ENCODE assay signal across 21 cellular contexts in genomic region chr2:222410534-222410933, GRCh38. TPM values are rescaled to one million over a fixed set of nuclear protein-coding genes. Genes with fewer than 3 reads are reported as not detected.
A peak's percentile ranks its signal among the peaks of the same experiment; 100 is the strongest.
DNase-seq lines count a peak whose midpoint lies in the region; TF ChIP-seq lines count a peak whose summit lies in the region.
"Had no signal": no experiment of that assay in that cellular context is flagged by ENCODE, and none has a peak within 500 bp of the region (broad histone marks: within the 10 kb centered on the region; RNA-seq: fewer than 3 reads in every experiment).

No MANE protein-coding gene starts in this region.

- no peaks in the 10 kb centered on the region for H3K4me1 Mint-ChIP-seq in activated T-helper 1 cell treated with anti-CD3 and anti-CD28 coated beads, Interleukin-12 subunit alpha, Interleukin-12 subunit beta, Interleukin-2, Interleukin-4 antibody, amounts not matched to agents 30 ng/mL and 10 ng/mL and 1 ng/mL, durations not matched to agents 14 hours and 24 hours and 36 hours (ENCODE audit: low read depth)
- no peaks in the 10 kb centered on the region for H3K4me1 Mint-ChIP-seq in activated CD4-positive, alpha-beta memory T cell treated with anti-CD3 and anti-CD28 coated beads, Interleukin-2, amount 10 ng/mL, durations not matched to agents 7 days and 5 days
- H3K4me1 Mint-ChIP-seq: neural crest cell had no signal

- H4K20me1 ChIP-seq in hepatocyte (ENCODE audit: insufficient read depth, poor library complexity, severe bottlenecking) = no peaks in the 10 kb centered on the region

- peak; percentile 32 for DNase-seq in NCI-H1105 treated with DMSO at 0.1 percent for 48 hours (lab: John Stamatoyannopoulos, UW)
- DNase-seq in NCI-H1105 (lab: John Stamatoyannopoulos, UW) = no peak
- DNase-seq in NCI-H2171 (lab: John Stamatoyannopoulos, UW) = peak; percentile 7
- peak; percentile 47 for DNase-seq in hepatocyte (ENCODE audit: low spot score)
- DNase-seq in retinal pigment epithelial cell (ENCODE audit: low read depth) = peak; percentile 3
- no peak for DNase-seq in activated T-helper 1 cell treated with anti-CD3 and anti-CD28 coated beads, Interleukin-12 subunit alpha, Interleukin-12 subunit beta, Interleukin-2, Interleukin-4 antibody, amounts not matched to agents 30 ng/mL and 10 ng/mL and 1 ng/mL, durations not matched to agents 14 hours and 24 hours and 36 hours (ENCODE audit: low spot score)
- DNase-seq in activated CD4-positive, alpha-beta memory T cell treated with anti-CD3 and anti-CD28 coated beads, Interleukin-2, amount 10 ng/mL, durations not matched to agents 7 days and 5 days = no peak
- no peak for DNase-seq in anterior cingulate cortex (lab: John Stamatoyannopoulos, UW)
- DNase-seq: activated CD4-positive, alpha-beta T cell treated with anti-CD3 and anti-CD28 coated beads, Interleukin-2, amount 50 U/mL, for 48 hours; COR-L47; NCI-H146; right lobe of liver; SHP77; stimulated activated CD4-positive, alpha-beta T cell treated with anti-CD3 and anti-CD28 coated beads, Interleukin-4, amount 100 ng/mL, for 24 hours; transverse colon had no signal

- no peak overlapping the region for H3K4me3 ChIP-seq in hepatocyte
- no peak overlapping the region for H3K4me3 ChIP-seq in retinal pigment epithelial cell (ENCODE audit: low read length)
- H3K4me3 ChIP-seq: A549, esophagus muscularis mucosa, right lobe of liver, transverse colon had no signal

- intact Hi-C loops in activated T-helper 1 cell treated with anti-CD3 and anti-CD28 coated beads, Interleukin-12 subunit alpha, Interleukin-12 subunit beta, Interleukin-2, Interleukin-4 antibody, amounts not matched to agents 30 ng/mL and 10 ng/mL and 1 ng/mL, durations not matched to agents 14 hours and 24 hours and 36 hours (cut with micrococcal nuclease) = no loop called here

- H3K27me3 ChIP-seq in hepatocyte = no peaks in the 10 kb centered on the region
- H3K27me3 ChIP-seq: esophagus muscularis mucosa, right lobe of liver, transverse colon had no signal

- 50% methylated on average over 4 of the region's 4 CpGs for WGBS in hepatocyte (ENCODE audit: low lambda C conversion rate, missing lambda C conversion rate)

- no peaks in the 10 kb centered on the region for H3K4me1 ChIP-seq in hepatocyte (ENCODE audit: insufficient read depth)
- H3K4me1 ChIP-seq: A549, esophagus muscularis mucosa, right lobe of liver, transverse colon had no signal

- no peaks in the 10 kb centered on the region for H3K9me3 ChIP-seq in hepatocyte (ENCODE audit: low read depth)
- H3K9me3 ChIP-seq: esophagus muscularis mucosa, right lobe of liver had no signal

- no peak overlapping the region for H2AFZ ChIP-seq in hepatocyte

- no peaks in the 10 kb centered on the region for H3K79me2 ChIP-seq in hepatocyte

- no peak overlapping the region for H3K4me2 ChIP-seq in hepatocyte
- H3K4me2 ChIP-seq: A549, KMS-11 had no signal

- CTCF ChIA-PET in activated CD4-positive, alpha-beta memory T cell treated with anti-CD3 and anti-CD28 coated beads, Interleukin-2, amount 10 ng/mL, durations not matched to agents 7 days and 5 days (lab: Charles Lee) = no interaction called here

- no peak overlapping the region for H3K27ac Mint-ChIP-seq in activated T-helper 1 cell treated with anti-CD3 and anti-CD28 coated beads, Interleukin-12 subunit alpha, Interleukin-12 subunit beta, Interleukin-2, Interleukin-4 antibody, amounts not matched to agents 30 ng/mL and 10 ng/mL and 1 ng/mL, durations not matched to agents 14 hours and 24 hours and 36 hours
- H3K27ac Mint-ChIP-seq in activated CD4-positive, alpha-beta memory T cell treated with anti-CD3 and anti-CD28 coated beads, Interleukin-2, amount 10 ng/mL, durations not matched to agents 7 days and 5 days = no peak overlapping the region
- H3K27ac Mint-ChIP-seq: dendritic cell treated with granulocyte-macrophage colony-stimulating factor and Interleukin-4, amounts not matched to agents 40 ng/mL and 50 ng/mL, for 4 days had no signal

- no peaks in the 10 kb centered on the region for H3K36me3 Mint-ChIP-seq in activated T-helper 1 cell treated with anti-CD3 and anti-CD28 coated beads, Interleukin-12 subunit alpha, Interleukin-12 subunit beta, Interleukin-2, Interleukin-4 antibody, amounts not matched to agents 30 ng/mL and 10 ng/mL and 1 ng/mL, durations not matched to agents 14 hours and 24 hours and 36 hours (ENCODE audit: low read depth)
- no peaks in the 10 kb centered on the region for H3K36me3 Mint-ChIP-seq in activated CD4-positive, alpha-beta memory T cell treated with anti-CD3 and anti-CD28 coated beads, Interleukin-2, amount 10 ng/mL, durations not matched to agents 7 days and 5 days (ENCODE audit: low read depth)

- H3K9me3 Mint-ChIP-seq in activated T-helper 1 cell treated with anti-CD3 and anti-CD28 coated beads, Interleukin-12 subunit alpha, Interleukin-12 subunit beta, Interleukin-2, Interleukin-4 antibody, amounts not matched to agents 30 ng/mL and 10 ng/mL and 1 ng/mL, durations not matched to agents 14 hours and 24 hours and 36 hours = peaks cover 16% of the 10 kb centered on the region
- H3K9me3 Mint-ChIP-seq in activated CD4-positive, alpha-beta memory T cell treated with anti-CD3 and anti-CD28 coated beads, Interleukin-2, amount 10 ng/mL, durations not matched to agents 7 days and 5 days = peaks cover 7% of the 10 kb centered on the region

- no peaks in the 10 kb centered on the region for H3K9me2 ChIP-seq in hepatocyte (replicated peaks; ENCODE audit: insufficient read depth)

- POLR2A ChIA-PET in activated CD4-positive, alpha-beta memory T cell treated with anti-CD3 and anti-CD28 coated beads, Interleukin-2, amount 10 ng/mL, durations not matched to agents 7 days and 5 days (lab: Charles Lee) = no interaction called here

- TF ChIP-seq CTCF in hepatocyte (IDR thresholded peaks at IDR 0.05; ENCODE audit: poor library complexity) = no peak
- TF ChIP-seq CTCF in retinal pigment epithelial cell (conservative IDR thresholded peaks at IDR 0.05; ENCODE audit: low read depth, low read length) = no peak

- no peak overlapping the region for H3K4me3 Mint-ChIP-seq in activated T-helper 1 cell treated with anti-CD3 and anti-CD28 coated beads, Interleukin-12 subunit alpha, Interleukin-12 subunit beta, Interleukin-2, Interleukin-4 antibody, amounts not matched to agents 30 ng/mL and 10 ng/mL and 1 ng/mL, durations not matched to agents 14 hours and 24 hours and 36 hours
- H3K4me3 Mint-ChIP-seq in activated CD4-positive, alpha-beta memory T cell treated with anti-CD3 and anti-CD28 coated beads, Interleukin-2, amount 10 ng/mL, durations not matched to agents 7 days and 5 days = no peak overlapping the region
- H3K4me3 Mint-ChIP-seq: dendritic cell treated with granulocyte-macrophage colony-stimulating factor and Interleukin-4, amounts not matched to agents 40 ng/mL and 50 ng/mL, for 4 days; neural crest cell had no signal

- H3K27me3 Mint-ChIP-seq in activated T-helper 1 cell treated with anti-CD3 and anti-CD28 coated beads, Interleukin-12 subunit alpha, Interleukin-12 subunit beta, Interleukin-2, Interleukin-4 antibody, amounts not matched to agents 30 ng/mL and 10 ng/mL and 1 ng/mL, durations not matched to agents 14 hours and 24 hours and 36 hours (ENCODE audit: insufficient read depth) = peaks cover 2% of the 10 kb centered on the region
- H3K27me3 Mint-ChIP-seq in activated CD4-positive, alpha-beta memory T cell treated with anti-CD3 and anti-CD28 coated beads, Interleukin-2, amount 10 ng/mL, durations not matched to agents 7 days and 5 days = no peaks in the 10 kb centered on the region
- H3K27me3 Mint-ChIP-seq: dendritic cell treated with granulocyte-macrophage colony-stimulating factor and Interleukin-4, amounts not matched to agents 40 ng/mL and 50 ng/mL, for 4 days had no signal

- no peak overlapping the region for H3K27ac ChIP-seq in hepatocyte
- H3K27ac ChIP-seq: A549, esophagus muscularis mucosa, KMS-11, right lobe of liver, transverse colon had no signal

- no peaks in the 10 kb centered on the region for H3K36me3 ChIP-seq in hepatocyte (replicated peaks; ENCODE audit: insufficient read depth, low read depth)
- H3K36me3 ChIP-seq: esophagus muscularis mucosa, right lobe of liver, transverse colon had no signal

RNA-seq across cellular contexts. Expression of gene SGPP2, which starts 13.8 kb away (rescaled TPM):
- 1.8 and 2.4 TPM in 2 replicates for total RNA-seq in hepatocyte
- 0.71 and 1.4 TPM in 2 replicates for polyA plus RNA-seq in hepatocyte
- 29.5 and 31.2 TPM in 2 replicates for total RNA-seq in activated T-helper 1 cell treated with anti-CD3 and anti-CD28 coated beads, Interleukin-12 subunit alpha, Interleukin-12 subunit beta, Interleukin-2, Interleukin-4 antibody, amounts not matched to agents 30 ng/mL and 10 ng/mL and 1 ng/mL, durations not matched to agents 14 hours and 24 hours and 36 hours
- total RNA-seq in activated CD4-positive, alpha-beta memory T cell treated with anti-CD3 and anti-CD28 coated beads, Interleukin-2, amount 10 ng/mL, durations not matched to agents 7 days and 5 days = 1 to 10 TPM; 2.7 to 3.1 TPM
- total RNA-seq: lung microvascular endothelial cell, neural crest cell had no signal

Comparison
In these comparisons a context has a peak if more than half of its experiments do, and no peak if none do; other contexts are left out.
1. DNase-seq: peak in NCI-H1105 treated with DMSO at 0.1 percent for 48 hours (single experiment), NCI-H2171 (single experiment), hepatocyte (single experiment) and retinal pigment epithelial cell (single experiment); none in NCI-H1105 (single experiment), activated T-helper 1 cell treated with anti-CD3 and anti-CD28 coated beads, Interleukin-12 subunit alpha, Interleukin-12 subunit beta, Interleukin-2, Interleukin-4 antibody, amounts not matched to agents 30 ng/mL and 10 ng/mL and 1 ng/mL, durations not matched to agents 14 hours and 24 hours and 36 hours (single experiment), activated CD4-positive, alpha-beta memory T cell treated with anti-CD3 and anti-CD28 coated beads, Interleukin-2, amount 10 ng/mL, durations not matched to agents 7 days and 5 days (single experiment) and anterior cingulate cortex (0 of 58).